8 cellular contexts compared by ENCODE assay signal in the genomic region with DNA sequence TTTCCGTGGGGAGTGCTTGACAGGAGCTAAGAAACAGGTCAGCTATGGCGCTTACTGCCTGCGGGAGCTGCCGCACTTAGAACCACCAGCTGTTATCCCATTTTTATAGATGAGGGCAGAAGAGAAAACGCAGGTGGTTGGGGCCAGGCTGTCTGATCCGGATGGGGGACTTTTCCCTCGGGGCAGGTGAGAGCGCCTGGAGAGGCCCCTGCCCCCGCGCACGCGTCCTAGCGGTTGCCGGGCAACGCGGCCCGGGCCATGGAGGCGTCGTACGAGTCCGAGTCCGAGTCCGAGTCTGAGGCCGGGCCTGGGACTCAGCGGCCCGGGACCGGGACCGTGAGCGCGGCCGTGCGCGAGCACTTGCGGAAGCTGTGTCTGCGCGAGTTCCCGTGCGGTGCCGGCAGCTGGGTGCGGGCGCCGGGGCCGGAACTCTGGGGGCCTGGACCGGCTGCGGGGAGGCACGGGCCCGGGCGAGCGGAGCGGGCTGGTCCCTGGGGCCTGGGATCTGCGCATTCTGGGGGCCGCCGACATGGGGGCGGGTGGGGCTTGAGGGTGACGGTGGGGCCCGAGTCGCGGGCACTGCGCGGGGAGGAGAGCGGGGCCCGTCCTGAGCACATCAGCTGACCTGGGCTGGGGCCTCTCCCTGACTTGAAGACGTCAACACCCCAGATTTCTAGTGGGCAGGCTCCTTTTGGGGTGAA. TPM values are rescaled to one million over a fixed set of nuclear protein-coding genes. Genes with fewer than 3 reads are reported as not detected.
DNase-seq lines count a peak whose midpoint lies in the region; ATAC-seq and TF ChIP-seq lines count a peak whose summit lies in the region.

A gene with protein sequence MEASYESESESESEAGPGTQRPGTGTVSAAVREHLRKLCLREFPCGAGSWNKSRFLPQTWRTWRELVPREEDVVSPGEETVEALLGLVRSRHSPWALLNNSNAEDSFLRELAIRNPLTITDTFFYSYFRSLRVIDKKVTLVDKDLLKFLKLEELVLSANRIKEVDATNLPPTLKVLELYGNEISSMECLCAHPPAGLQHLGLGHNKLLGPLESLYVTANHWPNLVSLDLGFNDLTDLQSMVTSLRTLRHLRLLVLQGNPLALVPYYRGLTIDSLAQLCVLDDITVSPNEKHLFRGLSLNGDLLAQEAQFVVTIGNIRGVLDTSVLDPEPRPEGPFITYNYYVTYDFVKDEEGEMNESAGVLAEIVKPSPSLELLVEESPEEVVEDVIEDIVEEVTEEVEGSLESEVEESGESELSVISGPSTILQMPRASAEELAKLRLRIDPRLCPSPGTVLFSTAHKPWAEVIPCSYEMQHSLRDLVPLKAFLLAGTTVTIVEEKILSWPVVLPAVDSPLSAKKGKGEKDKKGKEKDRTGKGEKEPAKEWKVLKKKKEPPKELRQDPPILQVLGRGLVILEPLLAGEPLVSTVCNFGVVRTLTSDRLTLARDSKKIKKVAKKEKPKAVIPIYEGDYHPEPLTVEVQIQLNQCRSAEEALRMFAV (plus strand): TSS at position 237 of the 701 bp plus-strand sequence. CDS start 22 bp downstream, at position 259.

- peak within 1 kb of the TSS; percentile 65 for H3K4me3 Mint-ChIP-seq in activated CD4-positive, alpha-beta T cell treated with anti-CD3 and anti-CD28 coated beads for 36 hours

- H3K36me3 ChIP-seq in SJSA1, result no peaks in the 10 kb centered on the region
- no peaks in the 10 kb centered on the region for H3K36me3 ChIP-seq in subcutaneous abdominal adipose tissue (ENCODE audit: control insufficient read depth in 5 of 5, insufficient read depth in 5 of 5, low read length in 5 of 5)

- H3K4me3 ChIP-seq in SJSA1 (0 out of 2 replicates have a peak within 1 kb of the TSS, but pooled peaks have one; percentile 11), choroid plexus epithelial cell (ENCODE audit: low read depth, low read length) (peak within 1 kb of the TSS; percentile 61), lower leg skin (ENCODE audit: low read depth, poor library complexity, severe bottlenecking) (peak within 1 kb of the TSS; percentile 15), subcutaneous abdominal adipose tissue (ENCODE audit: low read depth in 1 of 5, low read length in 5 of 5) (peak within 1 kb of the TSS; percentile 57 to 71 (median 61))

- H3K27ac ChIP-seq in SJSA1, result no peak within 1 kb of the TSS
- no peak within 1 kb of the TSS for H3K27ac ChIP-seq in subcutaneous abdominal adipose tissue (ENCODE audit: low read depth, low read length)

- 4 to 7% methylated on average over 15 to 29 of the region's 63 CpGs for WGBS in lower leg skin, 2 donors

- CTCF ChIA-PET in activated CD4-positive, alpha-beta T cell treated with anti-CD3 and anti-CD28 coated beads for 36 hours (lab: Charles Lee), result interaction anchor here (0.7 to 2.0 kb wide), 8 partner anchors 8 to 1533 kb away, joined by 3 to 8 read pairs (median 3); a partner anchor contains a TSS

- DNase-seq in activated CD4-positive, alpha-beta T cell treated with anti-CD3 and anti-CD28 coated beads for 36 hours, result peak; percentile 54
- DNase-seq in activated CD4-positive, alpha-beta T cell treated with anti-CD3 and anti-CD28 coated beads for 1 hour, result no peak
- DNase-seq in SJSA1 (ENCODE audit: low read depth in 1 of 2, low spot score in 2 of 2), result no peak
- peak; percentile 28 for DNase-seq in choroid plexus epithelial cell (ENCODE audit: low read depth)
- no peak for DNase-seq in lower leg skin (ENCODE audit: low spot score in 2 of 2)
- DNase-seq in central memory CD4-positive, alpha-beta T cell, result no peak

- H3K4me1 ChIP-seq in SJSA1 (replicated peaks) (no peaks in the 10 kb centered on the region), subcutaneous abdominal adipose tissue (ENCODE audit: control insufficient read depth in 5 of 5, insufficient read depth in 5 of 5, low read length in 5 of 5) (peaks cover 0 to 10% (median 5%) of the 10 kb centered on the region in 5 donors)

- H3K9me3 ChIP-seq in SJSA1 (replicated peaks) (no peaks in the 10 kb centered on the region), subcutaneous abdominal adipose tissue (ENCODE audit: control insufficient read depth in 5 of 5, low read length in 5 of 5) (no peaks in the 10 kb centered on the region)

- H3K27me3 ChIP-seq in SJSA1 (replicated peaks), result 0 out of 2 replicates have a peak, but pooled peaks cover 4% of the 10 kb centered on the region
- no peaks in the 10 kb centered on the region for H3K27me3 ChIP-seq in subcutaneous abdominal adipose tissue (ENCODE audit: control insufficient read depth in 5 of 5, insufficient read depth in 4 of 5, low read length in 5 of 5)

- POLR2A ChIA-PET in activated CD4-positive, alpha-beta T cell treated with anti-CD3 and anti-CD28 coated beads for 36 hours (lab: Charles Lee), result no interaction called here

- TF ChIP-seq POLR2A in lower leg skin (IDR thresholded peaks at IDR 0.05), result no peak

- peak within 1 kb of the TSS in 3 of 5 donors; percentile 21 to 51 (median 48) for H3K9ac ChIP-seq in subcutaneous abdominal adipose tissue (ENCODE audit: low read length in 5 of 5)

- no peaks in the 10 kb centered on the region for H3K9me3 Mint-ChIP-seq in activated CD4-positive, alpha-beta T cell treated with anti-CD3 and anti-CD28 coated beads for 36 hours (ENCODE audit: low read depth)

- intact Hi-C loops in activated CD4-positive, alpha-beta T cell treated with anti-CD3 and anti-CD28 coated beads for 36 hours (cut with DNase I, micrococcal nuclease), result no loop called here
- intact Hi-C loops in lower leg skin (cut with DNase I; ENCODE audit: low total_unique reads), result no loop called here

- peak; percentile 72 for ATAC-seq in activated CD4-positive, alpha-beta T cell treated with anti-CD3 and anti-CD28 coated beads for 36 hours
- no peak for ATAC-seq in HG03460 (IDR thresholded peaks at IDR 0.05; ENCODE audit: unreplicated experiment)

- peaks cover 3% of the 10 kb centered on the region for H3K4me1 Mint-ChIP-seq in activated CD4-positive, alpha-beta T cell treated with anti-CD3 and anti-CD28 coated beads for 36 hours

- no peaks in the 10 kb centered on the region for H3K36me3 Mint-ChIP-seq in activated CD4-positive, alpha-beta T cell treated with anti-CD3 and anti-CD28 coated beads for 36 hours (ENCODE audit: low read depth)

- TF ChIP-seq CTCF in choroid plexus epithelial cell (conservative IDR thresholded peaks at IDR 0.05; ENCODE audit: low read depth, low read length) (no peak), lower leg skin (IDR thresholded peaks at IDR 0.05) (no peak)

- H3K27ac Mint-ChIP-seq in activated CD4-positive, alpha-beta T cell treated with anti-CD3 and anti-CD28 coated beads for 36 hours, result no peak within 1 kb of the TSS

- H3K27me3 Mint-ChIP-seq in activated CD4-positive, alpha-beta T cell treated with anti-CD3 and anti-CD28 coated beads for 36 hours, result peaks cover 11% of the 10 kb centered on the region

RNA-seq across cellular contexts. Expression of the gene that starts here (rescaled TPM):
- under 1 TPM in 1 of 2 experiments, not detected in 1; 0.37 TPM for total RNA-seq in activated CD4-positive, alpha-beta T cell treated with anti-CD3 and anti-CD28 coated beads for 36 hours
- total RNA-seq in SJSA1 (2014; rRNA removed; shearing (Covaris generic)), result not detected in 2 replicates
- 1 to 10 TPM in 2 of 4 donors, not detected in 2; 1.2 to 2.3 TPM for total RNA-seq in lower leg skin

Comparison
In these comparisons a context has a peak if more than half of its experiments do, and no peak if none do; other contexts are left out.
1. Peak in DNase-seq and ATAC-seq in activated CD4-positive, alpha-beta T cell treated with anti-CD3 and anti-CD28 coated beads for 36 hours; RNA of the gene not detected or under 1 TPM.
2. H3K4me3 ChIP-seq: peak in every context shown above with its lines; median percentile 61 in choroid plexus epithelial cell; 61 in subcutaneous abdominal adipose tissue; 15 in lower leg skin; 11 in SJSA1.